Comparison of ENCODE assay signal across 19 cellular contexts in genomic region chr11:34824425-34824824, GRCh38.
DNase-seq lines count a peak whose midpoint lies in the region; ATAC-seq and TF ChIP-seq lines count a peak whose summit lies in the region.
"Had no signal": no experiment of that assay in that cellular context is flagged by ENCODE, and none has a peak within 500 bp of the region (broad histone marks: within the 10 kb centered on the region; RNA-seq: fewer than 3 reads in every experiment).

No MANE protein-coding gene starts in this region.

- DNase-seq in DMS79 treated with DMSO at 0.1 percent for 48 hours (lab: John Stamatoyannopoulos, UW) (peak; percentile 10), NCI-H345 treated with DMSO at 0.1 percent for 48 hours (lab: John Stamatoyannopoulos, UW; ENCODE audit: unreplicated experiment) (peak; percentile 4), esophagus squamous epithelium (lab: John Stamatoyannopoulos, UW) (no peak), substantia nigra (lab: John Stamatoyannopoulos, UW) (no peak), adrenal gland (no peak), NCI-H187 treated with DMSO at 0.1 percent for 48 hours (lab: John Stamatoyannopoulos, UW) (no peak), left cardiac atrium (no peak)
- DNase-seq: activated CD4-positive, alpha-beta T cell treated with anti-CD3 and anti-CD28 coated beads, Interleukin-2, amount 50 U/mL, for 1 hour; activated CD8-positive, alpha-beta memory T cell treated with anti-CD3 and anti-CD28 coated beads, Interleukin-2, amount 50 U/mL, for 4 hours; glutamatergic neuron; IMR-90; NCI-H1105 treated with DMSO at 0.1 percent for 48 hours; NCI-H2171; NCI-H748 treated with DMSO at 0.1 percent for 48 hours; occipital lobe; uterus; WERI-Rb-1 had no signal

- TF ChIP-seq CTCF in esophagus squamous epithelium (IDR thresholded peaks at IDR 0.05), result no peak
- TF ChIP-seq CTCF in adrenal gland (IDR thresholded peaks at IDR 0.05), result no peak

- H3K27me3 ChIP-seq in esophagus squamous epithelium, result no peaks in the 10 kb centered on the region
- no peaks in the 10 kb centered on the region for H3K27me3 ChIP-seq in adrenal gland
- H3K27me3 ChIP-seq: uterus had no signal

- TF ChIP-seq POLR2A in esophagus squamous epithelium (IDR thresholded peaks at IDR 0.05) (no peak), adrenal gland (IDR thresholded peaks at IDR 0.05) (no peak)

- intact Hi-C loops in esophagus squamous epithelium (cut with DNase I) (no loop called here), adrenal gland (cut with DNase I) (no loop called here), left cardiac atrium (cut with DNase I) (no loop called here)

- H3K27ac ChIP-seq in esophagus squamous epithelium (peak overlapping the region in 3 of 4 donors; percentile 60 to 79 (median 78)), substantia nigra (ENCODE audit: low read depth, low read length, poor library complexity, severe bottlenecking) (peak overlapping the region; percentile 82), adrenal gland (no peak overlapping the region)
- H3K27ac ChIP-seq: uterus, WERI-Rb-1 had no signal

- H3K9me3 ChIP-seq in esophagus squamous epithelium (no peaks in the 10 kb centered on the region), adrenal gland (replicated peaks in 1 of 3) (no peaks in the 10 kb centered on the region)
- H3K9me3 ChIP-seq: uterus had no signal

- H3K4me1 ChIP-seq in esophagus squamous epithelium, result peaks cover 13 to 46% (median 16%) of the 10 kb centered on the region in 3 donors
- no peaks in the 10 kb centered on the region for H3K4me1 ChIP-seq in adrenal gland (replicated peaks in 1 of 2)
- H3K4me1 ChIP-seq: uterus had no signal

- H3K4me3 ChIP-seq in esophagus squamous epithelium, result no peak overlapping the region
- H3K4me3 ChIP-seq in adrenal gland, result no peak overlapping the region
- H3K4me3 ChIP-seq: smooth muscle cell, uterus had no signal

- H3K36me3 ChIP-seq in esophagus squamous epithelium (no peaks in the 10 kb centered on the region), adrenal gland (replicated peaks in 1 of 2) (no peaks in the 10 kb centered on the region)
- H3K36me3 ChIP-seq: uterus, WERI-Rb-1 had no signal

- no peak for ATAC-seq in left cardiac atrium
- ATAC-seq: SK-N-SH treated with all-trans-retinoic acid at 6 μM for 48 hours had no signal

Comparison
In these comparisons a context has a peak if more than half of its experiments do, and no peak if none do; other contexts are left out.
1. DNase-seq: peak in DMS79 treated with DMSO at 0.1 percent for 48 hours (single experiment) and NCI-H345 treated with DMSO at 0.1 percent for 48 hours (single experiment); none in esophagus squamous epithelium (single experiment), substantia nigra (0 of 49), adrenal gland (0 of 7), NCI-H187 treated with DMSO at 0.1 percent for 48 hours (single experiment) and left cardiac atrium (single experiment).
2. H3K27ac ChIP-seq: peak in esophagus squamous epithelium (3 of 4) and substantia nigra (single experiment); none in adrenal gland (0 of 5).